In the genomic region with DNA sequence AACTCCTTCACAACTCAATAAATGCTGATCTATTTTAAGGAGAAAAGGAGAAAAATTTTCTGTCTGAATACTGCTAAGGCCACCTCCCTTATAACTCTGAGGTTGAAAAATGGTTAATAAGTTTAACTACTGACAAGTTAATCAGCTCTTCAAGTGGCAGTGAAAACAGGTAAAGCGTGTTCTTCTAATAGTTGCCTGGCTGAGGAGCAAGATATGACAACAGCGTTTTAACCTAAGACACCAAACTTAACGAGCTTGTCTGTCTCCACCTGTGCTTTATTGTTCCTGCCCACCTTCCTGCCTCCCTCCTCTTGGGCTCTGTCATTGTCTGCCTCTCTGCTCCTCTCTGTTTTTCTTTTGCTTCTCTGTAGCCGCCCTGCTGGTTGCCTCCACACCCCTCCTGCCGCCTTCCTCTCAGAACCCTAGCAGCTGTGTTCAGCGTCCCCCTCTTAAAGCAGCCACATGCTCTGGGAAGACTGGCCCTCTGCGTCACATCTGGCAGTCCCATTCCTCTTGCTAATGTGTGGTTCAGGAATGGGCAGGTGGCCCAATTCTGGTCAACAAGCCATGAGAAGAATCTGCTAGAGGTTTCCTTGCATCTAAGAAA, we compare ENCODE assay signal across 8 cellular contexts. TPM values are rescaled to one million over a fixed set of nuclear protein-coding genes. Genes with fewer than 3 reads are reported as not detected.
DNase-seq lines count a peak whose midpoint lies in the region; ATAC-seq and TF ChIP-seq lines count a peak whose summit lies in the region.

No MANE protein-coding gene starts in this region.

- 22% methylated on average over 7 of the region's 7 CpGs for WGBS in HUES64
- WGBS in gastroesophageal sphincter (ENCODE audit: low coverage in 1 of 2), 2 donors: 60 to 92% methylated on average over 5 to 6 of the region's 7 CpGs

- peaks cover 60% of the 10 kb centered on the region for H3K4me1 Mint-ChIP-seq in activated T-cell treated with anti-CD3 and anti-CD28 coated beads, Interleukin-2, amount 50 U/mL, for 24 hours (ENCODE audit: low read depth)
- H3K4me1 Mint-ChIP-seq in naive thymus-derived CD8-positive, alpha-beta T cell: peaks cover 26 to 74% (median 64%) of the 10 kb centered on the region in 4 donors

- peak; percentile 43 to 63 for ATAC-seq in naive thymus-derived CD8-positive, alpha-beta T cell
- ATAC-seq in gastroesophageal sphincter (no peak), gastrocnemius medialis (no peak), HG03280 (IDR thresholded peaks at IDR 0.05; ENCODE audit: unreplicated experiment) (no peak)

- H3K27ac Mint-ChIP-seq in activated T-cell treated with anti-CD3 and anti-CD28 coated beads, Interleukin-2, amount 50 U/mL, for 24 hours: peak overlapping the region; percentile 99
- H3K27ac Mint-ChIP-seq in naive thymus-derived CD8-positive, alpha-beta T cell: peak overlapping the region; percentile 89 to 99 (median 98)

- no peak for DNase-seq in GM12864 (ENCODE audit: low read depth)
- peak; percentile 74 for DNase-seq in activated T-cell treated with anti-CD3 and anti-CD28 coated beads, Interleukin-2, amount 50 U/mL, for 24 hours
- peak in 9 of 10 donors; percentile 12 to 66 (median 51) for DNase-seq in naive thymus-derived CD8-positive, alpha-beta T cell
- DNase-seq in gastrocnemius medialis: no peak
- no peak for DNase-seq in SK-N-DZ (ENCODE audit: low spot score)

- intact Hi-C loops in gastrocnemius medialis (cut with DNase I; ENCODE audit: low total_unique reads): no loop called here

- H3K4me3 Mint-ChIP-seq in activated T-cell treated with anti-CD3 and anti-CD28 coated beads, Interleukin-2, amount 50 U/mL, for 24 hours: peak overlapping the region; percentile 67
- H3K4me3 Mint-ChIP-seq in naive thymus-derived CD8-positive, alpha-beta T cell: peak overlapping the region; percentile 59 to 87 (median 84)

- H3K27me3 ChIP-seq in HUES64 (ENCODE audit: insufficient read depth, low read length) (peaks cover 21% of the 10 kb centered on the region), gastroesophageal sphincter (no peaks in the 10 kb centered on the region), gastrocnemius medialis (no peaks in the 10 kb centered on the region)

- no peak for TF ChIP-seq EP300 in gastroesophageal sphincter (IDR thresholded peaks at IDR 0.05)

- no peak overlapping the region for H3K9ac ChIP-seq in HUES64 (ENCODE audit: low read depth, low read length)

- no peaks in the 10 kb centered on the region for H3K27me3 Mint-ChIP-seq in activated T-cell treated with anti-CD3 and anti-CD28 coated beads, Interleukin-2, amount 50 U/mL, for 24 hours
- no peaks in the 10 kb centered on the region for H3K27me3 Mint-ChIP-seq in naive thymus-derived CD8-positive, alpha-beta T cell

- no peak for TF ChIP-seq POLR2A in gastroesophageal sphincter (IDR thresholded peaks at IDR 0.05)
- TF ChIP-seq POLR2A in gastrocnemius medialis (IDR thresholded peaks at IDR 0.05): no peak

- H3K9me3 Mint-ChIP-seq in activated T-cell treated with anti-CD3 and anti-CD28 coated beads, Interleukin-2, amount 50 U/mL, for 24 hours: peaks cover 4% of the 10 kb centered on the region
- H3K9me3 Mint-ChIP-seq in naive thymus-derived CD8-positive, alpha-beta T cell: no peaks in the 10 kb centered on the region

- no peaks in the 10 kb centered on the region for H3K36me3 ChIP-seq in HUES64 (ENCODE audit: insufficient read depth, low read length)
- no peaks in the 10 kb centered on the region for H3K36me3 ChIP-seq in gastroesophageal sphincter
- H3K36me3 ChIP-seq in gastrocnemius medialis: no peaks in the 10 kb centered on the region

- H3K36me3 Mint-ChIP-seq in activated T-cell treated with anti-CD3 and anti-CD28 coated beads, Interleukin-2, amount 50 U/mL, for 24 hours (ENCODE audit: low read depth): peaks cover 7% of the 10 kb centered on the region
- H3K36me3 Mint-ChIP-seq in naive thymus-derived CD8-positive, alpha-beta T cell: no peaks in the 10 kb centered on the region

- TF ChIP-seq CTCF in GM12864 (IDR thresholded peaks at IDR 0.05; ENCODE audit: low read depth, low read length, missing control alignments) (peak; percentile 11), gastroesophageal sphincter (IDR thresholded peaks at IDR 0.05) (no peak), gastrocnemius medialis (IDR thresholded peaks at IDR 0.05 in 4 of 5, conservative IDR thresholded peaks at IDR 0.05 in 1 of 5) (no peak)

- POLR2A ChIA-PET in naive thymus-derived CD8-positive, alpha-beta T cell (lab: Charles Lee): interaction anchor here (0.6 to 1.9 kb wide), 6 partner anchors 12 to 402 kb away, joined by 3 to 6 read pairs (median 3); a partner anchor contains a TSS

- H3K27ac ChIP-seq in HUES64 (ENCODE audit: low read depth, low read length) (peak overlapping the region; percentile 37; the same call in 1 of the 2 replicates), gastroesophageal sphincter (no peak overlapping the region), gastrocnemius medialis (no peak overlapping the region)

- H3K4me1 ChIP-seq in HUES64 (ENCODE audit: insufficient read depth, low read length) (peaks cover 45% of the 10 kb centered on the region), gastroesophageal sphincter (peaks cover 0 to 20% (median 7%) of the 10 kb centered on the region in 3 donors), gastrocnemius medialis (peaks cover 17% of the 10 kb centered on the region in 2 donors)

- H3K4me3 ChIP-seq in GM12864 (ENCODE audit: low read depth, low read length) (no peak overlapping the region), HUES64 (ENCODE audit: low read length) (no peak overlapping the region), gastroesophageal sphincter (no peak overlapping the region), gastrocnemius medialis (no peak overlapping the region)

- in situ Hi-C loops in gastrocnemius medialis (cut with MboI; ENCODE audit: low sequenced_read_pairs in 4 of 4): loop anchor here in 1 of 4 donors (25.0 kb wide), 1 partner anchor 400 kb away; a partner anchor contains a TSS

- peaks cover 18% of the 10 kb centered on the region for H3K9me3 ChIP-seq in HUES64 (ENCODE audit: insufficient read depth, low read depth, low read length)
- no peaks in the 10 kb centered on the region for H3K9me3 ChIP-seq in gastroesophageal sphincter
- no peaks in the 10 kb centered on the region for H3K9me3 ChIP-seq in gastrocnemius medialis

RNA-seq across cellular contexts. Expression of a gene that starts 4.3 kb away (rescaled TPM):
- 16.3 TPM for polyA plus RNA-seq in HUES64 (2013, experiment 1 of 2)
- polyA plus RNA-seq in HUES64 (2013, experiment 2 of 2): 19.3 TPM
- 1 to 10 TPM; 5.0 to 5.4 TPM for total RNA-seq in naive thymus-derived CD8-positive, alpha-beta T cell
- polyA plus RNA-seq in naive thymus-derived CD8-positive, alpha-beta T cell: 10 to 100 TPM in 1 of 3 donors, 1 to 10 TPM in 2; 5.9 to 13.9 (median 9.6) TPM
- total RNA-seq in gastroesophageal sphincter (10 to 100 TPM in 3 of 4 donors, 1 to 10 TPM in 1; 9.8 to 14.0 (median 12.2) TPM), gastrocnemius medialis (10 to 100 TPM in 1 of 4 donors, under 1 TPM in 3; 0.55 to 18.7 (median 0.79) TPM)
- 17.7 and 22.3 TPM in 2 replicates for polyA plus RNA-seq in SK-N-DZ (2014; cell fraction: cytosol; rRNA removed)
- 10.8 and 19.3 TPM in 2 replicates for polyA plus RNA-seq in SK-N-DZ (2014; cell fraction: nucleus; rRNA removed)

Comparison
In these comparisons a context has a peak if more than half of its experiments do, and no peak if none do; other contexts are left out.
1. DNase-seq: peak in activated T-cell treated with anti-CD3 and anti-CD28 coated beads, Interleukin-2, amount 50 U/mL, for 24 hours (single experiment) and naive thymus-derived CD8-positive, alpha-beta T cell (9 of 10); none in GM12864 (single experiment), gastrocnemius medialis (0 of 2) and SK-N-DZ (single experiment).
2. ATAC-seq: peak in naive thymus-derived CD8-positive, alpha-beta T cell (2 of 2); none in gastroesophageal sphincter (single experiment), gastrocnemius medialis (0 of 2) and HG03280 (single experiment).